ENCODE assay signal across 15 cellular contexts in the genomic region with DNA sequence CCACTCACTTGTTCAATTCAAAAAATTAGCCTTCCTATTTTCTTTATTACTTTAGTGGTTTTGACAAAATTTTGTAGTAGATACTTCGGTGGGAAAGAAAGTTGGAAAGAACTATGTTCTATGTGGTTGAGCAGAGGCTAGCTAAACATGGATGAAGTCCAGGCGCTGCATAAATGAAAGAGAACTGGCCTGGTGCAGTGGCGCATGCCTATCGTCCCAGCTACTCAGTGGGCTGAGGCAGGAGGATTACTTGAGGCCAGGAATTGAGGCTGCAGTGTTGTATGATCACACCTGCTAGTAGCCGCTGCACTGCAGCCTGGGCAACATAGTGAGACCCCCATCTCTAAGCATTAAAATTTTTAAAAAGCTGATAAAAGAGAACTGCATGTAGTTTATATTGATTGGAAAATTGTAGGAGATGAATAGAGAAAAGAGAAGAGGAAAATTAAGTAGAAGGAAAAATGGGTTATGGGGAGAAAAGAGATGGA.
"Had no signal": no experiment of that assay in that cellular context is flagged by ENCODE, and none has a peak within 500 bp of the region (broad histone marks: within the 10 kb centered on the region; RNA-seq: fewer than 3 reads in every experiment).

No MANE protein-coding gene starts in this region.

- H3K4me1 Mint-ChIP-seq: neural crest cell had no signal

- H3K27ac ChIP-seq: coronary artery, gastroesophageal sphincter, left lung, testis, upper lobe of right lung had no signal

- H3K4me3 ChIP-seq: coronary artery, gastroesophageal sphincter, heart left ventricle, left lung, testis, upper lobe of right lung had no signal

- H3K9me3 ChIP-seq: gastroesophageal sphincter, heart left ventricle, left lung, testis, upper lobe of right lung had no signal

- H3K9me3 Mint-ChIP-seq: neural crest cell had no signal

- H3K4me3 Mint-ChIP-seq: neural crest cell had no signal

- H3K4me1 ChIP-seq: gastroesophageal sphincter, testis, upper lobe of right lung had no signal

- DNase-seq: activated CD4-positive, alpha-beta T cell treated with anti-CD3 and anti-CD28 coated beads, Interleukin-2, amount 50 U/mL, for 4 hours; activated naive CD4-positive, alpha-beta T cell treated with Interleukin-2 at 50 U/mL for 16 hours; caudate nucleus; heart left ventricle; left lung; midbrain; retina; stimulated activated CD4-positive, alpha-beta T cell treated with anti-CD3 and anti-CD28 coated beads, Interleukin-1b, Interleukin-23, amount 100 ng/mL, for 48 hours; T-helper 1 cell; T1000; testis; upper lobe of right lung had no signal

- ATAC-seq: gastroesophageal sphincter, upper lobe of right lung had no signal
